ENCODE assay signal across 1 cellular context in the genomic region with DNA sequence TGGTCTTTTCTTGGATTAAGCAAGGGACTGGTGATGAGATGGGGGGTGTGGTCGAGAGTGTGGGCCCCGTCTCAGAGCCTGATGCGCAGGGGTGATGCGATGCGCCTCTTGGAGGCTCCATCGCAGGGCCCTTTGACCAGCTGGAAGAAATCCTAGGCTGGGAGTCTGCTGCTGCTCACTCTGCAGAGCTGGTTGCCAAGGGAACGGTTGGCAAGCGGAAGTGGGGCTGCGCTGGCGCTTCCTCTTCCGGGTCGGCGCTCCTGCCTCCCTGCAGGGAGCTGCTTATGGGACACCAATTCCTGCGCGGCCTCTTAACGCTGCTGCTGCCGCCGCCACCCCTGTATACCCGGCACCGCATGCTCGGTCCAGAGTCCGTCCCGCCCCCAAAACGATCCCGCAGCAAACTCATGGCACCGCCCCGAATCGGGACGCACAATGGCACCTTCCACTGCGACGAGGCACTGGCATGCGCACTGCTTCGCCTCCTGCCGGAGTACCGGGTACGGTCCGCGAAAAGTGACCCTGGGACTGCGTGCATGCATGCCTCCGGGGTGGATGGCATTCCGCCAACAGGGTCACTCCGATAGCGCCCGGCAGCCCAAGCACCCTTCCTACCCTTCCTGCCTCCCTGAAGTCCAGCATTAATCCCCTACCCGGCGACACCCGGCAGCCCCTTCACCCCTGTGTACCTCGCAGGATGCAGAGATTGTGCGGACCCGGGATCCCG.
A peak's percentile ranks its signal among the peaks of the same experiment; 100 is the strongest.
TF ChIP-seq lines count a peak whose summit lies in the region.

A gene with protein sequence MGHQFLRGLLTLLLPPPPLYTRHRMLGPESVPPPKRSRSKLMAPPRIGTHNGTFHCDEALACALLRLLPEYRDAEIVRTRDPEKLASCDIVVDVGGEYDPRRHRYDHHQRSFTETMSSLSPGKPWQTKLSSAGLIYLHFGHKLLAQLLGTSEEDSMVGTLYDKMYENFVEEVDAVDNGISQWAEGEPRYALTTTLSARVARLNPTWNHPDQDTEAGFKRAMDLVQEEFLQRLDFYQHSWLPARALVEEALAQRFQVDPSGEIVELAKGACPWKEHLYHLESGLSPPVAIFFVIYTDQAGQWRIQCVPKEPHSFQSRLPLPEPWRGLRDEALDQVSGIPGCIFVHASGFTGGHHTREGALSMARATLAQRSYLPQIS (plus strand): TSS at position 242 of the 727 bp plus-strand sequence. CDS start 43 bp downstream, at position 285.

TF ChIP-seq in HepG2, 621 proteins besides CTCF, POLR2A, EP300 and RAD21 (continued from another document and continues in another):
- peak; percentile 95 for TF ChIP-seq SAP130 (CRISPR knock-in tag; IDR thresholded peaks at IDR 0.05; ENCODE audit: low read depth)
- no peak for TF ChIP-seq ZFP62 (CRISPR knock-in tag; IDR thresholded peaks at IDR 0.05)
- TF ChIP-seq, protein P1, sequence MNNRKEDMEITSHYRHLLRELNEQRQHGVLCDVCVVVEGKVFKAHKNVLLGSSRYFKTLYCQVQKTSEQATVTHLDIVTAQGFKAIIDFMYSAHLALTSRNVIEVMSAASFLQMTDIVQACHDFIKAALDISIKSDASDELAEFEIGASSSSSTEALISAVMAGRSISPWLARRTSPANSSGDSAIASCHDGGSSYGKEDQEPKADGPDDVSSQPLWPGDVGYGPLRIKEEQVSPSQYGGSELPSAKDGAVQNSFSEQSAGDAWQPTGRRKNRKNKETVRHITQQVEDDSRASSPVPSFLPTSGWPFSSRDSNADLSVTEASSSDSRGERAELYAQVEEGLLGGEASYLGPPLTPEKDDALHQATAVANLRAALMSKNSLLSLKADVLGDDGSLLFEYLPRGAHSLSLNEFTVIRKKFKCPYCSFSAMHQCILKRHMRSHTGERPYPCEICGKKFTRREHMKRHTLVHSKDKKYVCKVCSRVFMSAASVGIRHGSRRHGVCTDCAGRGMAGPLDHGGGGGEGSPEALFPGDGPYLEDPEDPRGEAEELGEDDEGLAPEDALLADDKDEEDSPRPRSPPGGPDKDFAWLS (CRISPR knock-in tag; IDR thresholded peaks at IDR 0.05; ENCODE audit: borderline replicate concordance): peak; percentile 80; the same call in 1 of the 2 replicates
- TF ChIP-seq ZNF543 (CRISPR knock-in tag; IDR thresholded peaks at IDR 0.05): 0 out of 2 replicates have a peak, but pooled peaks have one; percentile 74
- no peak for TF ChIP-seq PLRG1 (conservative IDR thresholded peaks at IDR 0.05)
- 0 out of 2 replicates have a peak, but pooled peaks have one; percentile 63 for TF ChIP-seq ZNF510 (CRISPR knock-in tag; IDR thresholded peaks at IDR 0.05; ENCODE audit: low read depth)
- TF ChIP-seq, protein P2, sequence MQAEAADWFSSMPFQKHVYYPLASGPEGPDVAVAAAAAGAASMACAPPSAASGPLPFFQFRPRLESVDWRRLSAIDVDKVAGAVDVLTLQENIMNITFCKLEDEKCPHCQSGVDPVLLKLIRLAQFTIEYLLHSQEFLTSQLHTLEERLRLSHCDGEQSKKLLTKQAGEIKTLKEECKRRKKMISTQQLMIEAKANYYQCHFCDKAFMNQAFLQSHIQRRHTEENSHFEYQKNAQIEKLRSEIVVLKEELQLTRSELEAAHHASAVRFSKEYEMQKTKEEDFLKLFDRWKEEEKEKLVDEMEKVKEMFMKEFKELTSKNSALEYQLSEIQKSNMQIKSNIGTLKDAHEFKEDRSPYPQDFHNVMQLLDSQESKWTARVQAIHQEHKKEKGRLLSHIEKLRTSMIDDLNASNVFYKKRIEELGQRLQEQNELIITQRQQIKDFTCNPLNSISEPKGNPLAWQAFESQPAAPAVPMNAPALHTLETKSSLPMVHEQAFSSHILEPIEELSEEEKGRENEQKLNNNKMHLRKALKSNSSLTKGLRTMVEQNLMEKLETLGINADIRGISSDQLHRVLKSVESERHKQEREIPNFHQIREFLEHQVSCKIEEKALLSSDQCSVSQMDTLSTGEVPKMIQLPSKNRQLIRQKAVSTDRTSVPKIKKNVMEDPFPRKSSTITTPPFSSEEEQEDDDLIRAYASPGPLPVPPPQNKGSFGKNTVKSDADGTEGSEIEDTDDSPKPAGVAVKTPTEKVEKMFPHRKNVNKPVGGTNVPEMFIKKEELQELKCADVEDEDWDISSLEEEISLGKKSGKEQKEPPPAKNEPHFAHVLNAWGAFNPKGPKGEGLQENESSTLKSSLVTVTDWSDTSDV (CRISPR knock-in tag; IDR thresholded peaks at IDR 0.05): peak; percentile 57; the same call in 1 of the 2 replicates
- peak; percentile 69 for TF ChIP-seq HDAC2 (CRISPR knock-in tag; IDR thresholded peaks at IDR 0.05)
- TF ChIP-seq MEF2D (CRISPR knock-in tag; IDR thresholded peaks at IDR 0.05): peak; percentile 84
- TF ChIP-seq SOX6 (IDR thresholded peaks at IDR 0.05): no peak
- TF ChIP-seq SOX6 (CRISPR knock-in tag; IDR thresholded peaks at IDR 0.05): peak; percentile 67; the same call in 1 of the 2 replicates
- no peak for TF ChIP-seq HNRNPH1 (optimal IDR thresholded peaks at IDR 0.05; ENCODE audit: low read depth, low read length)
- TF ChIP-seq ZFX (CRISPR knock-in tag; IDR thresholded peaks at IDR 0.05; ENCODE audit: low read depth): peak; percentile 87
- peak; percentile 78; the same call in 1 of the 2 replicates for TF ChIP-seq SMAD3 (CRISPR knock-in tag; IDR thresholded peaks at IDR 0.05)
- TF ChIP-seq ZNF883 (CRISPR knock-in tag; IDR thresholded peaks at IDR 0.05; ENCODE audit: not compliant biosample characterization): peak; percentile 70
- TF ChIP-seq MLLT10 (CRISPR knock-in tag; IDR thresholded peaks at IDR 0.05): no peak
- TF ChIP-seq NFIB (CRISPR knock-in tag; IDR thresholded peaks at IDR 0.05; ENCODE audit: borderline replicate concordance): no peak
- TF ChIP-seq, protein P3, sequence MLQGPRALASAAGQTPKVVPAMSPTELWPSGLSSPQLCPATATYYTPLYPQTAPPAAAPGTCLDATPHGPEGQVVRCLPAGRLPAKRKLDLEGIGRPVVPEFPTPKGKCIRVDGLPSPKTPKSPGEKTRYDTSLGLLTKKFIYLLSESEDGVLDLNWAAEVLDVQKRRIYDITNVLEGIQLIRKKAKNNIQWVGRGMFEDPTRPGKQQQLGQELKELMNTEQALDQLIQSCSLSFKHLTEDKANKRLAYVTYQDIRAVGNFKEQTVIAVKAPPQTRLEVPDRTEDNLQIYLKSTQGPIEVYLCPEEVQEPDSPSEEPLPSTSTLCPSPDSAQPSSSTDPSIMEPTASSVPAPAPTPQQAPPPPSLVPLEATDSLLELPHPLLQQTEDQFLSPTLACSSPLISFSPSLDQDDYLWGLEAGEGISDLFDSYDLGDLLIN (CRISPR knock-in tag; IDR thresholded peaks at IDR 0.05; ENCODE audit: borderline replicate concordance): no peak
- peak; percentile 83; the same call in 1 of the 2 replicates for TF ChIP-seq ZNF317 (CRISPR knock-in tag; IDR thresholded peaks at IDR 0.05)
- peak; percentile 13; the same call in 1 of the 2 replicates for TF ChIP-seq HOXD1 (CRISPR knock-in tag; IDR thresholded peaks at IDR 0.05)
- TF ChIP-seq ZNF841 (CRISPR knock-in tag; IDR thresholded peaks at IDR 0.05; ENCODE audit: borderline replicate concordance): no peak
- TF ChIP-seq ELF4 (CRISPR knock-in tag; IDR thresholded peaks at IDR 0.05; ENCODE audit: borderline replicate concordance): peak; percentile 56; the same call in 1 of the 2 replicates
- no peak for TF ChIP-seq SNRNP70 (IDR thresholded peaks at IDR 0.05; ENCODE audit: low read depth, low read length)
- peak; percentile 56; the same call in 1 of the 2 replicates for TF ChIP-seq ZNF124 (CRISPR knock-in tag; IDR thresholded peaks at IDR 0.05)
- TF ChIP-seq, protein P4, sequence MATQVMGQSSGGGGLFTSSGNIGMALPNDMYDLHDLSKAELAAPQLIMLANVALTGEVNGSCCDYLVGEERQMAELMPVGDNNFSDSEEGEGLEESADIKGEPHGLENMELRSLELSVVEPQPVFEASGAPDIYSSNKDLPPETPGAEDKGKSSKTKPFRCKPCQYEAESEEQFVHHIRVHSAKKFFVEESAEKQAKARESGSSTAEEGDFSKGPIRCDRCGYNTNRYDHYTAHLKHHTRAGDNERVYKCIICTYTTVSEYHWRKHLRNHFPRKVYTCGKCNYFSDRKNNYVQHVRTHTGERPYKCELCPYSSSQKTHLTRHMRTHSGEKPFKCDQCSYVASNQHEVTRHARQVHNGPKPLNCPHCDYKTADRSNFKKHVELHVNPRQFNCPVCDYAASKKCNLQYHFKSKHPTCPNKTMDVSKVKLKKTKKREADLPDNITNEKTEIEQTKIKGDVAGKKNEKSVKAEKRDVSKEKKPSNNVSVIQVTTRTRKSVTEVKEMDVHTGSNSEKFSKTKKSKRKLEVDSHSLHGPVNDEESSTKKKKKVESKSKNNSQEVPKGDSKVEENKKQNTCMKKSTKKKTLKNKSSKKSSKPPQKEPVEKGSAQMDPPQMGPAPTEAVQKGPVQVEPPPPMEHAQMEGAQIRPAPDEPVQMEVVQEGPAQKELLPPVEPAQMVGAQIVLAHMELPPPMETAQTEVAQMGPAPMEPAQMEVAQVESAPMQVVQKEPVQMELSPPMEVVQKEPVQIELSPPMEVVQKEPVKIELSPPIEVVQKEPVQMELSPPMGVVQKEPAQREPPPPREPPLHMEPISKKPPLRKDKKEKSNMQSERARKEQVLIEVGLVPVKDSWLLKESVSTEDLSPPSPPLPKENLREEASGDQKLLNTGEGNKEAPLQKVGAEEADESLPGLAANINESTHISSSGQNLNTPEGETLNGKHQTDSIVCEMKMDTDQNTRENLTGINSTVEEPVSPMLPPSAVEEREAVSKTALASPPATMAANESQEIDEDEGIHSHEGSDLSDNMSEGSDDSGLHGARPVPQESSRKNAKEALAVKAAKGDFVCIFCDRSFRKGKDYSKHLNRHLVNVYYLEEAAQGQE (IDR thresholded peaks at IDR 0.05; ENCODE audit: borderline replicate concordance in 1 of 2, low read depth in 1 of 2, low read length in 2 of 2): no peak; a peak in 1 of 4 replicates
- no peak for TF ChIP-seq MAZ (IDR thresholded peaks at IDR 0.05; ENCODE audit: borderline replicate concordance, low read depth, low read length)
- TF ChIP-seq MAZ (CRISPR knock-in tag; IDR thresholded peaks at IDR 0.05; ENCODE audit: low read depth): peak; percentile 74
- TF ChIP-seq ZNF550 (CRISPR knock-in tag; IDR thresholded peaks at IDR 0.05; ENCODE audit: borderline replicate concordance): no peak
- TF ChIP-seq, protein P5, sequence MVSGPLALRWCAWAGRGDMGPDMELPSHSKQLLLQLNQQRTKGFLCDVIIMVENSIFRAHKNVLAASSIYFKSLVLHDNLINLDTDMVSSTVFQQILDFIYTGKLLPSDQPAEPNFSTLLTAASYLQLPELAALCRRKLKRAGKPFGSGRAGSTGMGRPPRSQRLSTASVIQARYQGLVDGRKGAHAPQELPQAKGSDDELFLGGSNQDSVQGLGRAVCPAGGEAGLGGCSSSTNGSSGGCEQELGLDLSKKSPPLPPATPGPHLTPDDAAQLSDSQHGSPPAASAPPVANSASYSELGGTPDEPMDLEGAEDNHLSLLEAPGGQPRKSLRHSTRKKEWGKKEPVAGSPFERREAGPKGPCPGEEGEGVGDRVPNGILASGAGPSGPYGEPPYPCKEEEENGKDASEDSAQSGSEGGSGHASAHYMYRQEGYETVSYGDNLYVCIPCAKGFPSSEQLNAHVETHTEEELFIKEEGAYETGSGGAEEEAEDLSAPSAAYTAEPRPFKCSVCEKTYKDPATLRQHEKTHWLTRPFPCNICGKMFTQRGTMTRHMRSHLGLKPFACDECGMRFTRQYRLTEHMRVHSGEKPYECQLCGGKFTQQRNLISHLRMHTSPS (CRISPR knock-in tag; IDR thresholded peaks at IDR 0.05; ENCODE audit: low read depth): peak; percentile 56; the same call in 1 of the 2 replicates
- TF ChIP-seq MAFG (CRISPR knock-in tag; IDR thresholded peaks at IDR 0.05): no peak
- no peak for TF ChIP-seq ZNF431 (CRISPR knock-in tag; IDR thresholded peaks at IDR 0.05; ENCODE audit: borderline replicate concordance, low read depth)
- TF ChIP-seq, protein P6, sequence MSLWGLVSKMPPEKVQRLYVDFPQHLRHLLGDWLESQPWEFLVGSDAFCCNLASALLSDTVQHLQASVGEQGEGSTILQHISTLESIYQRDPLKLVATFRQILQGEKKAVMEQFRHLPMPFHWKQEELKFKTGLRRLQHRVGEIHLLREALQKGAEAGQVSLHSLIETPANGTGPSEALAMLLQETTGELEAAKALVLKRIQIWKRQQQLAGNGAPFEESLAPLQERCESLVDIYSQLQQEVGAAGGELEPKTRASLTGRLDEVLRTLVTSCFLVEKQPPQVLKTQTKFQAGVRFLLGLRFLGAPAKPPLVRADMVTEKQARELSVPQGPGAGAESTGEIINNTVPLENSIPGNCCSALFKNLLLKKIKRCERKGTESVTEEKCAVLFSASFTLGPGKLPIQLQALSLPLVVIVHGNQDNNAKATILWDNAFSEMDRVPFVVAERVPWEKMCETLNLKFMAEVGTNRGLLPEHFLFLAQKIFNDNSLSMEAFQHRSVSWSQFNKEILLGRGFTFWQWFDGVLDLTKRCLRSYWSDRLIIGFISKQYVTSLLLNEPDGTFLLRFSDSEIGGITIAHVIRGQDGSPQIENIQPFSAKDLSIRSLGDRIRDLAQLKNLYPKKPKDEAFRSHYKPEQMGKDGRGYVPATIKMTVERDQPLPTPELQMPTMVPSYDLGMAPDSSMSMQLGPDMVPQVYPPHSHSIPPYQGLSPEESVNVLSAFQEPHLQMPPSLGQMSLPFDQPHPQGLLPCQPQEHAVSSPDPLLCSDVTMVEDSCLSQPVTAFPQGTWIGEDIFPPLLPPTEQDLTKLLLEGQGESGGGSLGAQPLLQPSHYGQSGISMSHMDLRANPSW (CRISPR knock-in tag; IDR thresholded peaks at IDR 0.05; ENCODE audit: borderline replicate concordance): no peak; the same call in 1 of the 2 replicates
- TF ChIP-seq FOXJ3 (CRISPR knock-in tag; IDR thresholded peaks at IDR 0.05; ENCODE audit: borderline replicate concordance): no peak
- TF ChIP-seq FOSL1 (CRISPR knock-in tag; IDR thresholded peaks at IDR 0.05; ENCODE audit: borderline replicate concordance): peak; percentile 16; the same call in 1 of the 2 replicates
- TF ChIP-seq SAFB2 (CRISPR knock-in tag; IDR thresholded peaks at IDR 0.05; ENCODE audit: borderline replicate concordance, low read depth): peak; percentile 97
- TF ChIP-seq ZNF839 (CRISPR knock-in tag; IDR thresholded peaks at IDR 0.05; ENCODE audit: borderline replicate concordance): peak; percentile 94
- TF ChIP-seq TOPORS (CRISPR knock-in tag; IDR thresholded peaks at IDR 0.05): peak; percentile 82
- no peak for TF ChIP-seq HMGA1 (CRISPR knock-in tag; conservative IDR thresholded peaks at IDR 0.05)
- peak; percentile 59; the same call in 1 of the 2 replicates for TF ChIP-seq GLI4 (CRISPR knock-in tag; IDR thresholded peaks at IDR 0.05; ENCODE audit: borderline replicate concordance)
- TF ChIP-seq CBFB (CRISPR knock-in tag; IDR thresholded peaks at IDR 0.05): peak; percentile 85
- TF ChIP-seq, protein P7, sequence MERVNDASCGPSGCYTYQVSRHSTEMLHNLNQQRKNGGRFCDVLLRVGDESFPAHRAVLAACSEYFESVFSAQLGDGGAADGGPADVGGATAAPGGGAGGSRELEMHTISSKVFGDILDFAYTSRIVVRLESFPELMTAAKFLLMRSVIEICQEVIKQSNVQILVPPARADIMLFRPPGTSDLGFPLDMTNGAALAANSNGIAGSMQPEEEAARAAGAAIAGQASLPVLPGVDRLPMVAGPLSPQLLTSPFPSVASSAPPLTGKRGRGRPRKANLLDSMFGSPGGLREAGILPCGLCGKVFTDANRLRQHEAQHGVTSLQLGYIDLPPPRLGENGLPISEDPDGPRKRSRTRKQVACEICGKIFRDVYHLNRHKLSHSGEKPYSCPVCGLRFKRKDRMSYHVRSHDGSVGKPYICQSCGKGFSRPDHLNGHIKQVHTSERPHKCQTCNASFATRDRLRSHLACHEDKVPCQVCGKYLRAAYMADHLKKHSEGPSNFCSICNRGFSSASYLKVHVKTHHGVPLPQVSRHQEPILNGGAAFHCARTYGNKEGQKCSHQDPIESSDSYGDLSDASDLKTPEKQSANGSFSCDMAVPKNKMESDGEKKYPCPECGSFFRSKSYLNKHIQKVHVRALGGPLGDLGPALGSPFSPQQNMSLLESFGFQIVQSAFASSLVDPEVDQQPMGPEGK (CRISPR knock-in tag; IDR thresholded peaks at IDR 0.05): peak; percentile 76
- TF ChIP-seq SYNCRIP (IDR thresholded peaks at IDR 0.05; ENCODE audit: insufficient read depth, low read depth, low read length): no peak
- TF ChIP-seq ZNF343 (CRISPR knock-in tag; IDR thresholded peaks at IDR 0.05): peak; percentile 90
